Comparison of ENCODE assay signal across 21 cellular contexts in the genomic region with DNA sequence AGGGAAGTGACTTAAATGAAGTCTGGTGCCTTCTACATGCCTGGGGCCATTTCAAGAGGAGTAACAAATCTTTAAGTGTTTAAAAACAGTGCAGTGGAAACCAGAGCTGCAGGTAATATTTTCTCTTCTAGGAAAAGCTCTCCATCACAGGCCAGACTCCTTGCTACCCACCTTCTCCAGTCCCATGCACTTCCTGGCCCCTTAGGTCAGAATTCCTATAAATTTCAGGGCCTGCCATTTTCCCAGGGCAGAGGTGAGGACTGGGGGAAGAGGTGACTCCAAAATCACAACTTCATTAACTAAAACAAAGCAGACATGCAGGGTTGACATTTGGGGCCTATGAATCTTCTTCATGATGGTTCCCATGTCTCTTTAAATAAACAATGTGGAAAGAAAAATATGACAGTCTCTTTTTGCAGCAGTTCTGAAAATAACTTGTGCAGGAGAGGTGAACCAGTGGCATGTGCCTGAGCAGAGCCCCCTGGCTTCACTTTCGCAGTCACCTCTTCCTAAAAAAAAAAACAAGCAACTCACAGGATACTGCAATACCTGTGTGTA.
DNase-seq lines count a peak whose midpoint lies in the region; ATAC-seq lines count a peak whose summit lies in the region.
"Had no signal": no experiment of that assay in that cellular context is flagged by ENCODE, and none has a peak within 500 bp of the region (broad histone marks: within the 10 kb centered on the region; RNA-seq: fewer than 3 reads in every experiment).

No MANE protein-coding gene starts in this region.

- H2BK12ac ChIP-seq in trophoblast cell (ENCODE audit: low read length), result no peak overlapping the region

- no peak for ATAC-seq in effector memory CD8-positive, alpha-beta T cell (replicated peaks)
- ATAC-seq: GM12878, Right ventricle myocardium inferior had no signal

- H3K79me1 ChIP-seq in trophoblast cell (ENCODE audit: low read length), result peaks cover 12% of the 10 kb centered on the region

- in situ Hi-C loops in HAP-1 (cut with MboI; ENCODE audit: low sequenced_read_pairs), result no loop called here

- H3K4me3 ChIP-seq in trophoblast cell (ENCODE audit: low read depth, low read length) (no peak overlapping the region), HAP-1 (no peak overlapping the region)
- H3K4me3 ChIP-seq: GM12878, SJSA1 had no signal

- H3K4me1 ChIP-seq in trophoblast cell (ENCODE audit: control insufficient read depth in 1 of 2, insufficient read depth in 2 of 2, low read length in 2 of 2), result peaks cover 2 to 3% of the 10 kb centered on the region in 2 experiments
- peaks cover 8% of the 10 kb centered on the region for H3K4me1 ChIP-seq in HAP-1

- H3K4me2 ChIP-seq in trophoblast cell (ENCODE audit: low read length), result no peak overlapping the region

- no CpG with 5 or more reads among the region's 1 CpG for WGBS in trophoblast cell (ENCODE audit: extremely low coverage, insufficient coverage, insufficient read length)

- H3K27ac ChIP-seq in trophoblast cell (ENCODE audit: low read depth, low read length), result peak overlapping the region; percentile 76
- H3K27ac ChIP-seq: C4-2B, SJSA1 had no signal

- H3K9ac ChIP-seq in trophoblast cell (ENCODE audit: low read length), result no peak overlapping the region

- no peak overlapping the region for H3K4ac ChIP-seq in trophoblast cell (ENCODE audit: low read depth, low read length)

- no peak overlapping the region for H2AFZ ChIP-seq in trophoblast cell (ENCODE audit: insufficient read depth, low read length, poor library complexity)

- no peak overlapping the region for H4K91ac ChIP-seq in trophoblast cell (ENCODE audit: low read depth, low read length)

- DNase-seq in ELF-1 (ENCODE audit: low read depth, low spot score), result peak; percentile 35
- peak; percentile 2 for DNase-seq in NCI-H69 (lab: John Stamatoyannopoulos, UW)
- DNase-seq in left kidney (ENCODE audit: low read depth, low spot score), result peak; percentile 89
- DNase-seq in trophoblast cell, result no peak
- no peak for DNase-seq in effector memory CD8-positive, alpha-beta T cell
- no peak for DNase-seq in HCEC 1CT
- no peak for DNase-seq in HAP-1 (ENCODE audit: low spot score in 2 of 2)
- DNase-seq: DMS79, H7, MV-4-11, NCI-H1694, NCI-H2081, NCI-H446, NCI-H526, OCI-M1, SW 1271 had no signal

- no peaks in the 10 kb centered on the region for H3K9me3 ChIP-seq in trophoblast cell (ENCODE audit: insufficient read depth, low read depth, low read length)
- no peaks in the 10 kb centered on the region for H3K9me3 ChIP-seq in HAP-1
- H3K9me3 ChIP-seq: SJSA1 had no signal

- H3K36me3 Mint-ChIP-seq in effector memory CD8-positive, alpha-beta T cell (ENCODE audit: insufficient read depth), result no peaks in the 10 kb centered on the region
- H3K36me3 Mint-ChIP-seq: IgD-negative memory B cell had no signal

- H3K9me3 Mint-ChIP-seq in effector memory CD8-positive, alpha-beta T cell, result no peaks in the 10 kb centered on the region
- H3K9me3 Mint-ChIP-seq: IgD-negative memory B cell had no signal

- no peaks in the 10 kb centered on the region for H3K79me2 ChIP-seq in trophoblast cell (ENCODE audit: control insufficient read depth, insufficient read depth, low read length, poor library complexity)

- H3K27ac Mint-ChIP-seq in effector memory CD8-positive, alpha-beta T cell, result peak overlapping the region in 1 of 2 donors; percentile 10
- H3K27ac Mint-ChIP-seq: IgD-negative memory B cell had no signal

- H3K36me3 ChIP-seq in trophoblast cell (ENCODE audit: control insufficient read depth in 1 of 2, insufficient read depth in 2 of 2, low read length in 2 of 2) (no peaks in the 10 kb centered on the region), HAP-1 (replicated peaks) (no peaks in the 10 kb centered on the region)
- H3K36me3 ChIP-seq: SJSA1 had no signal

- no peak overlapping the region for H3K14ac ChIP-seq in trophoblast cell (ENCODE audit: low read length)

- no peak overlapping the region for H4K8ac ChIP-seq in trophoblast cell (ENCODE audit: low read depth, low read length)

- no peak overlapping the region for H2AK5ac ChIP-seq in trophoblast cell (ENCODE audit: low read length)

- no peaks in the 10 kb centered on the region for H3K4me1 Mint-ChIP-seq in effector memory CD8-positive, alpha-beta T cell (ENCODE audit: low read depth in 2 of 2)

- H3K4me3 Mint-ChIP-seq in effector memory CD8-positive, alpha-beta T cell, result no peak overlapping the region
- H3K4me3 Mint-ChIP-seq: IgD-negative memory B cell had no signal

- no peak overlapping the region for H4K12ac ChIP-seq in trophoblast cell (ENCODE audit: low read depth, low read length)

- H2BK5ac ChIP-seq in trophoblast cell (ENCODE audit: low read depth, low read length, poor library complexity), result no peak overlapping the region

- H3K18ac ChIP-seq in trophoblast cell (ENCODE audit: low read length), result no peak overlapping the region

- no peak overlapping the region for H2BK120ac ChIP-seq in trophoblast cell (ENCODE audit: insufficient read depth, low read length, poor library complexity)

- no peaks in the 10 kb centered on the region for H3K27me3 ChIP-seq in trophoblast cell (ENCODE audit: insufficient read depth, low read length)
- H3K27me3 ChIP-seq in HAP-1 (ENCODE audit: low read depth), result no peaks in the 10 kb centered on the region
- H3K27me3 ChIP-seq: SJSA1 had no signal

- H3K27me3 Mint-ChIP-seq in effector memory CD8-positive, alpha-beta T cell, result peaks cover 0 to 10% of the 10 kb centered on the region in 2 donors

- H3K23ac ChIP-seq in trophoblast cell (ENCODE audit: low read length), result no peak overlapping the region

Comparison
In these comparisons a context has a peak if more than half of its experiments do, and no peak if none do; other contexts are left out.
1. DNase-seq: peak in ELF-1 (single experiment), NCI-H69 (single experiment) and left kidney (single experiment); none in trophoblast cell (0 of 2), effector memory CD8-positive, alpha-beta T cell (0 of 3), HCEC 1CT (single experiment) and HAP-1 (0 of 2).